ENCODE assay signal across 1 cellular context in the genomic region with DNA sequence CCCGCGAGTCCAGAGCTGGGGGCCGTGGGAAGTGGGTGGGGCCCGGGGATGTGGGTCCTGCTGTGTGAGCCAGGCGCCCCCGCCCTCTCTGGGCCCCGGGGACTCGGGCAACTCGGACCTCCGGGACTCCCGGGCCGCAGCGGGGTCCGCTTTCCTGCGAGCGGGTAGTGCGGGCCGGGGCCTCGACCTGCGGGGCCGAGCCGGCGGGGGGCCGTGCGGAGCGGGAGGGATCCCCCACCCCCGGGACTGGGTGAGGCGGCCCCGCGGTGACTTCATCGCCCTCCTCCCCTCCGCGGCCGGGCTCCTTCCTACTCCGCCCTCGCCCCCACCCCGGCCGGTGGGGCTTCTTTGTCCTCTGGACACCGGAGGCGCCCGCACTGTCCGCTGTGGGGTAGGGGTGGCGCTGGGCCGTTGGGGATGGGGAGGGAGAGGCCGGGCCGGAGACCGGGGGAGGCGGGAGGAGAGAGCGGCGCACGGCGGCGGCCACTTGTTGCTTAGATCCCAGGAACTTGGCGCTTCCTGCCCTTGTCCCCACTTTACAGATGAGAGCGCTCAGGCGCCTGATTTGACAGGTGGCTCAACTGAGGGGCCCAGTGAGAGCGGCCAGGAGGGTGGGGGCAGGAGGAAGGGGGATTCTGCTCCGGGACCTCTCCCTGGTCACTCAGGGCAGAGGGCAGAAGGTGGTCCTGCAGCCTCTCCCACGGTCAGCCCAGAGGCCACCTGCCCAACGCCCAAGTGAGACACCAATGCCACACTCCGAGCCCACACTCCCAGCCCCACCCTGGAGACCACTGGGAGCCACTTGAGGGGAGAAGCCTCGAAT.
TF ChIP-seq lines count a peak whose summit lies in the region.

No MANE protein-coding gene starts in this region.

TF ChIP-seq in HepG2, 621 proteins besides CTCF, POLR2A, EP300 and RAD21 (continued from another document and continues in another):
- TF ChIP-seq ZNF878 (CRISPR knock-in tag; IDR thresholded peaks at IDR 0.05) (no peak), ZNF460 (CRISPR knock-in tag; IDR thresholded peaks at IDR 0.05; ENCODE audit: borderline replicate concordance) (no peak), KDM6A (CRISPR knock-in tag; IDR thresholded peaks at IDR 0.05; ENCODE audit: low read depth) (no peak), ZNF180 (CRISPR knock-in tag; IDR thresholded peaks at IDR 0.05; ENCODE audit: borderline replicate concordance, low read depth) (no peak), MAF1 (CRISPR knock-in tag; IDR thresholded peaks at IDR 0.05; ENCODE audit: borderline replicate concordance) (no peak), ZFP41 (CRISPR knock-in tag; IDR thresholded peaks at IDR 0.05; ENCODE audit: borderline replicate concordance) (no peak), ZKSCAN5 (CRISPR knock-in tag; IDR thresholded peaks at IDR 0.05) (no peak), LCORL (IDR thresholded peaks at IDR 0.05) (no peak), LCORL (CRISPR knock-in tag; IDR thresholded peaks at IDR 0.05) (peak; percentile 41; the same call in 1 of the 2 replicates), ZNF724P (CRISPR knock-in tag; IDR thresholded peaks at IDR 0.05; ENCODE audit: borderline replicate concordance) (peak; percentile 44; the same call in 1 of the 2 replicates), ZFP37 (CRISPR knock-in tag; IDR thresholded peaks at IDR 0.05; ENCODE audit: borderline replicate concordance) (no peak), ZNF432 (CRISPR knock-in tag; IDR thresholded peaks at IDR 0.05; ENCODE audit: borderline replicate concordance) (no peak), AGO2 (optimal IDR thresholded peaks at IDR 0.05; ENCODE audit: low read depth, low read length) (peak; percentile 76), ZNF75D (CRISPR knock-in tag; IDR thresholded peaks at IDR 0.05; ENCODE audit: borderline replicate concordance) (no peak), CHD4 (IDR thresholded peaks at IDR 0.05; ENCODE audit: borderline replicate concordance, low read length) (0 out of 2 replicates have a peak, but pooled peaks have one; percentile 40), ZNF335 (CRISPR knock-in tag; IDR thresholded peaks at IDR 0.05) (no peak), ZNF30 (CRISPR knock-in tag; IDR thresholded peaks at IDR 0.05) (no peak), ZNF768 (CRISPR knock-in tag; IDR thresholded peaks at IDR 0.05) (peak; percentile 92), GATAD2A (CRISPR knock-in tag; IDR thresholded peaks at IDR 0.05) (peak; percentile 22; the same call in 1 of the 2 replicates), YY1 (IDR thresholded peaks at IDR 0.05; ENCODE audit: insufficient read depth, insufficient replicate concordance, low read depth, low read length) (no peak), ZNF788 (CRISPR knock-in tag; IDR thresholded peaks at IDR 0.05; ENCODE audit: borderline replicate concordance) (peak; percentile 43; the same call in 1 of the 2 replicates), KLF6 (CRISPR knock-in tag; IDR thresholded peaks at IDR 0.05) (peak; percentile 74; the same call in 1 of the 2 replicates), RXRB (CRISPR knock-in tag; IDR thresholded peaks at IDR 0.05; ENCODE audit: borderline replicate concordance) (no peak), TBX3 (IDR thresholded peaks at IDR 0.05; ENCODE audit: borderline replicate concordance) (no peak)
- TF ChIP-seq, protein P1, sequence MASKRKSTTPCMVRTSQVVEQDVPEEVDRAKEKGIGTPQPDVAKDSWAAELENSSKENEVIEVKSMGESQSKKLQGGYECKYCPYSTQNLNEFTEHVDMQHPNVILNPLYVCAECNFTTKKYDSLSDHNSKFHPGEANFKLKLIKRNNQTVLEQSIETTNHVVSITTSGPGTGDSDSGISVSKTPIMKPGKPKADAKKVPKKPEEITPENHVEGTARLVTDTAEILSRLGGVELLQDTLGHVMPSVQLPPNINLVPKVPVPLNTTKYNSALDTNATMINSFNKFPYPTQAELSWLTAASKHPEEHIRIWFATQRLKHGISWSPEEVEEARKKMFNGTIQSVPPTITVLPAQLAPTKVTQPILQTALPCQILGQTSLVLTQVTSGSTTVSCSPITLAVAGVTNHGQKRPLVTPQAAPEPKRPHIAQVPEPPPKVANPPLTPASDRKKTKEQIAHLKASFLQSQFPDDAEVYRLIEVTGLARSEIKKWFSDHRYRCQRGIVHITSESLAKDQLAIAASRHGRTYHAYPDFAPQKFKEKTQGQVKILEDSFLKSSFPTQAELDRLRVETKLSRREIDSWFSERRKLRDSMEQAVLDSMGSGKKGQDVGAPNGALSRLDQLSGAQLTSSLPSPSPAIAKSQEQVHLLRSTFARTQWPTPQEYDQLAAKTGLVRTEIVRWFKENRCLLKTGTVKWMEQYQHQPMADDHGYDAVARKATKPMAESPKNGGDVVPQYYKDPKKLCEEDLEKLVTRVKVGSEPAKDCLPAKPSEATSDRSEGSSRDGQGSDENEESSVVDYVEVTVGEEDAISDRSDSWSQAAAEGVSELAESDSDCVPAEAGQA (IDR thresholded peaks at IDR 0.05; ENCODE audit: low read depth): no peak
- TF ChIP-seq, protein P1 (CRISPR knock-in tag; IDR thresholded peaks at IDR 0.05; ENCODE audit: borderline replicate concordance): no peak
- TF ChIP-seq, protein P2, sequence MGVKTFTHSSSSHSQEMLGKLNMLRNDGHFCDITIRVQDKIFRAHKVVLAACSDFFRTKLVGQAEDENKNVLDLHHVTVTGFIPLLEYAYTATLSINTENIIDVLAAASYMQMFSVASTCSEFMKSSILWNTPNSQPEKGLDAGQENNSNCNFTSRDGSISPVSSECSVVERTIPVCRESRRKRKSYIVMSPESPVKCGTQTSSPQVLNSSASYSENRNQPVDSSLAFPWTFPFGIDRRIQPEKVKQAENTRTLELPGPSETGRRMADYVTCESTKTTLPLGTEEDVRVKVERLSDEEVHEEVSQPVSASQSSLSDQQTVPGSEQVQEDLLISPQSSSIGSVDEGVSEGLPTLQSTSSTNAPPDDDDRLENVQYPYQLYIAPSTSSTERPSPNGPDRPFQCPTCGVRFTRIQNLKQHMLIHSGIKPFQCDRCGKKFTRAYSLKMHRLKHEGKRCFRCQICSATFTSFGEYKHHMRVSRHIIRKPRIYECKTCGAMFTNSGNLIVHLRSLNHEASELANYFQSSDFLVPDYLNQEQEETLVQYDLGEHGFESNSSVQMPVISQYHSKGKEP (CRISPR knock-in tag; IDR thresholded peaks at IDR 0.05): no peak
- TF ChIP-seq, protein P3, sequence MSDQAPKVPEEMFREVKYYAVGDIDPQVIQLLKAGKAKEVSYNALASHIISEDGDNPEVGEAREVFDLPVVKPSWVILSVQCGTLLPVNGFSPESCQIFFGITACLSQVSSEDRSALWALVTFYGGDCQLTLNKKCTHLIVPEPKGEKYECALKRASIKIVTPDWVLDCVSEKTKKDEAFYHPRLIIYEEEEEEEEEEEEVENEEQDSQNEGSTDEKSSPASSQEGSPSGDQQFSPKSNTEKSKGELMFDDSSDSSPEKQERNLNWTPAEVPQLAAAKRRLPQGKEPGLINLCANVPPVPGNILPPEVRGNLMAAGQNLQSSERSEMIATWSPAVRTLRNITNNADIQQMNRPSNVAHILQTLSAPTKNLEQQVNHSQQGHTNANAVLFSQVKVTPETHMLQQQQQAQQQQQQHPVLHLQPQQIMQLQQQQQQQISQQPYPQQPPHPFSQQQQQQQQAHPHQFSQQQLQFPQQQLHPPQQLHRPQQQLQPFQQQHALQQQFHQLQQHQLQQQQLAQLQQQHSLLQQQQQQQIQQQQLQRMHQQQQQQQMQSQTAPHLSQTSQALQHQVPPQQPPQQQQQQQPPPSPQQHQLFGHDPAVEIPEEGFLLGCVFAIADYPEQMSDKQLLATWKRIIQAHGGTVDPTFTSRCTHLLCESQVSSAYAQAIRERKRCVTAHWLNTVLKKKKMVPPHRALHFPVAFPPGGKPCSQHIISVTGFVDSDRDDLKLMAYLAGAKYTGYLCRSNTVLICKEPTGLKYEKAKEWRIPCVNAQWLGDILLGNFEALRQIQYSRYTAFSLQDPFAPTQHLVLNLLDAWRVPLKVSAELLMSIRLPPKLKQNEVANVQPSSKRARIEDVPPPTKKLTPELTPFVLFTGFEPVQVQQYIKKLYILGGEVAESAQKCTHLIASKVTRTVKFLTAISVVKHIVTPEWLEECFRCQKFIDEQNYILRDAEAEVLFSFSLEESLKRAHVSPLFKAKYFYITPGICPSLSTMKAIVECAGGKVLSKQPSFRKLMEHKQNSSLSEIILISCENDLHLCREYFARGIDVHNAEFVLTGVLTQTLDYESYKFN (CRISPR knock-in tag; conservative IDR thresholded peaks at IDR 0.05): no peak
- TF ChIP-seq, protein P4, sequence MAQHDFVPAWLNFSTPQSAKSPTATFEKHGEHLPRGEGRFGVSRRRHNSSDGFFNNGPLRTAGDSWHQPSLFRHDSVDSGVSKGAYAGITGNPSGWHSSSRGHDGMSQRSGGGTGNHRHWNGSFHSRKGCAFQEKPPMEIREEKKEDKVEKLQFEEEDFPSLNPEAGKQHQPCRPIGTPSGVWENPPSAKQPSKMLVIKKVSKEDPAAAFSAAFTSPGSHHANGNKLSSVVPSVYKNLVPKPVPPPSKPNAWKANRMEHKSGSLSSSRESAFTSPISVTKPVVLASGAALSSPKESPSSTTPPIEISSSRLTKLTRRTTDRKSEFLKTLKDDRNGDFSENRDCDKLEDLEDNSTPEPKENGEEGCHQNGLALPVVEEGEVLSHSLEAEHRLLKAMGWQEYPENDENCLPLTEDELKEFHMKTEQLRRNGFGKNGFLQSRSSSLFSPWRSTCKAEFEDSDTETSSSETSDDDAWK (CRISPR knock-in tag; IDR thresholded peaks at IDR 0.05): no peak
- TF ChIP-seq, protein P5, sequence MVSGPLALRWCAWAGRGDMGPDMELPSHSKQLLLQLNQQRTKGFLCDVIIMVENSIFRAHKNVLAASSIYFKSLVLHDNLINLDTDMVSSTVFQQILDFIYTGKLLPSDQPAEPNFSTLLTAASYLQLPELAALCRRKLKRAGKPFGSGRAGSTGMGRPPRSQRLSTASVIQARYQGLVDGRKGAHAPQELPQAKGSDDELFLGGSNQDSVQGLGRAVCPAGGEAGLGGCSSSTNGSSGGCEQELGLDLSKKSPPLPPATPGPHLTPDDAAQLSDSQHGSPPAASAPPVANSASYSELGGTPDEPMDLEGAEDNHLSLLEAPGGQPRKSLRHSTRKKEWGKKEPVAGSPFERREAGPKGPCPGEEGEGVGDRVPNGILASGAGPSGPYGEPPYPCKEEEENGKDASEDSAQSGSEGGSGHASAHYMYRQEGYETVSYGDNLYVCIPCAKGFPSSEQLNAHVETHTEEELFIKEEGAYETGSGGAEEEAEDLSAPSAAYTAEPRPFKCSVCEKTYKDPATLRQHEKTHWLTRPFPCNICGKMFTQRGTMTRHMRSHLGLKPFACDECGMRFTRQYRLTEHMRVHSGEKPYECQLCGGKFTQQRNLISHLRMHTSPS (CRISPR knock-in tag; IDR thresholded peaks at IDR 0.05; ENCODE audit: low read depth): no peak
- TF ChIP-seq, protein P6, sequence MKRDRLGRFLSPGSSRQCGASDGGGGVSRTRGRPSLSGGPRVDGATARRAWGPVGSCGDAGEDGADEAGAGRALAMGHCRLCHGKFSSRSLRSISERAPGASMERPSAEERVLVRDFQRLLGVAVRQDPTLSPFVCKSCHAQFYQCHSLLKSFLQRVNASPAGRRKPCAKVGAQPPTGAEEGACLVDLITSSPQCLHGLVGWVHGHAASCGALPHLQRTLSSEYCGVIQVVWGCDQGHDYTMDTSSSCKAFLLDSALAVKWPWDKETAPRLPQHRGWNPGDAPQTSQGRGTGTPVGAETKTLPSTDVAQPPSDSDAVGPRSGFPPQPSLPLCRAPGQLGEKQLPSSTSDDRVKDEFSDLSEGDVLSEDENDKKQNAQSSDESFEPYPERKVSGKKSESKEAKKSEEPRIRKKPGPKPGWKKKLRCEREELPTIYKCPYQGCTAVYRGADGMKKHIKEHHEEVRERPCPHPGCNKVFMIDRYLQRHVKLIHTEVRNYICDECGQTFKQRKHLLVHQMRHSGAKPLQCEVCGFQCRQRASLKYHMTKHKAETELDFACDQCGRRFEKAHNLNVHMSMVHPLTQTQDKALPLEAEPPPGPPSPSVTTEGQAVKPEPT (CRISPR knock-in tag; IDR thresholded peaks at IDR 0.05; ENCODE audit: low read depth): no peak
- TF ChIP-seq, protein P7, sequence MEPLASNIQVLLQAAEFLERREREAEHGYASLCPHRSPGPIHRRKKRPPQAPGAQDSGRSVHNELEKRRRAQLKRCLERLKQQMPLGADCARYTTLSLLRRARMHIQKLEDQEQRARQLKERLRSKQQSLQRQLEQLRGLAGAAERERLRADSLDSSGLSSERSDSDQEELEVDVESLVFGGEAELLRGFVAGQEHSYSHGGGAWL (CRISPR knock-in tag; IDR thresholded peaks at IDR 0.05): no peak
- TF ChIP-seq, protein P8, sequence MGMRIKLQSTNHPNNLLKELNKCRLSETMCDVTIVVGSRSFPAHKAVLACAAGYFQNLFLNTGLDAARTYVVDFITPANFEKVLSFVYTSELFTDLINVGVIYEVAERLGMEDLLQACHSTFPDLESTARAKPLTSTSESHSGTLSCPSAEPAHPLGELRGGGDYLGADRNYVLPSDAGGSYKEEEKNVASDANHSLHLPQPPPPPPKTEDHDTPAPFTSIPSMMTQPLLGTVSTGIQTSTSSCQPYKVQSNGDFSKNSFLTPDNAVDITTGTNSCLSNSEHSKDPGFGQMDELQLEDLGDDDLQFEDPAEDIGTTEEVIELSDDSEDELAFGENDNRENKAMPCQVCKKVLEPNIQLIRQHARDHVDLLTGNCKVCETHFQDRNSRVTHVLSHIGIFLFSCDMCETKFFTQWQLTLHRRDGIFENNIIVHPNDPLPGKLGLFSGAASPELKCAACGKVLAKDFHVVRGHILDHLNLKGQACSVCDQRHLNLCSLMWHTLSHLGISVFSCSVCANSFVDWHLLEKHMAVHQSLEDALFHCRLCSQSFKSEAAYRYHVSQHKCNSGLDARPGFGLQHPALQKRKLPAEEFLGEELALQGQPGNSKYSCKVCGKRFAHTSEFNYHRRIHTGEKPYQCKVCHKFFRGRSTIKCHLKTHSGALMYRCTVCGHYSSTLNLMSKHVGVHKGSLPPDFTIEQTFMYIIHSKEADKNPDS (CRISPR knock-in tag; IDR thresholded peaks at IDR 0.05): 0 out of 2 replicates have a peak, but pooled peaks have one; percentile 63
